1 cellular context compared by ENCODE assay signal in the genomic region with DNA sequence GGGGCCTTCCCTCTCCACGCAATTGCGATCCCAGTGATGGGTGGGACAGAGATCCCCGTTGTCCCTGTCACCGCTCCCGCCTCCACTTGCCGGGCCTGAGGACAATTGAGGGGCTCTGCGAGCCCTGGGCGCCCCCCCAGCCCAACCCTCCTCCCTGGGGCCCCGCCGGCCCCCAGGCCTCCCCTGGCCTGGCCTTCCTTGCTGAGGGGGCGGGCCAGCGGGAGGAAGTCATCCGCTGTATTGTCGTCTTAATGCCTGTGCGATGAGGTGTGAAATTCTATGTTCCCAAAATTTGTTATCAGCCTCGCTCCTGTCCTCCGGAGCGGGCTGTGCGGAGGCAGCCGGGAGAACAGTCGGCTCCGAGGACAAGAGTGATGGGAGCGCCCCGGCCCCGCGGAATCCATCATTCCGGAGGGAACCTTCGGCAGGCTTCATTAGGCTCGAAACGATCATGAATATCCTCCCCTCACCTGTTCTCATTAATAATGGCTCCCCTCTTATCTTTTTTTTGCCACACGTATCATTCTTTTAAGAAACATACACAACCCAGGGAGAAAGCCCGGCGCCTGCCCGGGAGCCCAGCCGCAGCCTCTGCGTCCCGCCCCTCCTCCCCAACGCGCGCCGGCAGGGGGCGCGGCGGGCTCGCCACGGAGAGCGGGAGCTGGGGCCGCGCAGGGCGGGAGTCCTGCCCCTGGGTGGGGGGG.
TF ChIP-seq lines count a peak whose summit lies in the region.

No MANE protein-coding gene starts in this region.

TF ChIP-seq in H1, 55 proteins besides CTCF, POLR2A, EP300 and RAD21 (continued from another document):
- TF ChIP-seq CBX5 (IDR thresholded peaks at IDR 0.05; ENCODE audit: low read depth, low read length) (no peak), CREB1 (IDR thresholded peaks at IDR 0.05) (no peak), CEBPB (IDR thresholded peaks at IDR 0.05; ENCODE audit: low read depth, low read length) (no peak)
TF ChIP-seq in H1: peak in this region for 3.
